1 cellular context compared by ENCODE assay signal in the genomic region with DNA sequence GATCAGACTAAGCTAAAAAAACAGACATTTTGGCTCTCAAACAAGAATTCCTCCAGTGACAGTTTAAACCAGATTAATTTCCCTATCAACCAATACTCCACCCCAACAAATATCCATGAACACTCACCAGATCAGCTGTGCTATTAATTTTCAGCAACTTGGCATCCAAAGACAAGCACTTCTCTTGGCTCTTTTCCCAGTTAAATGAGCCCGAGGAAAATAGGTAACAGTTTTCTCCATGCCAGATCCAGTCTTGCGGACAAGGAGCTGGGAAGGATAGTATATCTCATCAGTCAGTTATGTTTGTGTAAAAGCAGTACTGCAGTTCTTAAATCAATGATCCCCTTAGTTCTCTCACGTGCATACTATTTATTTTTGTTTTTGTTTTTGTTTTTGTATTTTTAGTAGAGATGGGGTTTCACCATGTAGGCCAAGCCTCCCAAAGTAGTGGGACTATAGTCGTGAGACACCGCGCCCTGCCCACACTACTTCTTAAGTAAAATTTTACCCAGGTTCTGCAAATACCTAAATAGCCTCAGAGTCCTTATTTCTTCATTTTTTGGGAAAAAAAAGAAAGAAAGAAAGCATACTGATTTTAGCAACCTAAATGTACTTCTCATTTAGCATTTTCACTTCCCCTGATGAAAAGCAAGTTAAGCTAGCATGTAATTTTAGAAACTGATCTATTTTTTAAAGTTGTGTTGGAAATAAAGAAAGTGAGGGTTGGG.
TF ChIP-seq lines count a peak whose summit lies in the region.

No MANE protein-coding gene starts in this region.

TF ChIP-seq in H1, 55 proteins besides CTCF, POLR2A, EP300 and RAD21:
- TF ChIP-seq TEAD4 (IDR thresholded peaks at IDR 0.05; ENCODE audit: low read depth, low read length) = no peak
- TF ChIP-seq SP4 (IDR thresholded peaks at IDR 0.05; ENCODE audit: low read length) = no peak
- no peak for TF ChIP-seq CHD1 (IDR thresholded peaks at IDR 0.05; ENCODE audit: low read depth, low read length)
- no peak for TF ChIP-seq POLR2AphosphoS5 (IDR thresholded peaks at IDR 0.05; ENCODE audit: low read depth, low read length)
- no peak for TF ChIP-seq NRF1 (IDR thresholded peaks at IDR 0.05; ENCODE audit: low read depth, low read length)
- TF ChIP-seq SRF (IDR thresholded peaks at IDR 0.05; ENCODE audit: low read depth, low read length) = no peak
- TF ChIP-seq BRCA1 (IDR thresholded peaks at IDR 0.05; ENCODE audit: low read depth, low read length) = no peak
- no peak for TF ChIP-seq HDAC6 (IDR thresholded peaks at IDR 0.05; ENCODE audit: low read depth, low read length)
- no peak for TF ChIP-seq POU5F1 (IDR thresholded peaks at IDR 0.05; ENCODE audit: low read depth, low read length)
- TF ChIP-seq CBX8 (IDR thresholded peaks at IDR 0.05; ENCODE audit: borderline replicate concordance, low read depth, low read length) = no peak
- no peak for TF ChIP-seq TCF12 (IDR thresholded peaks at IDR 0.05; ENCODE audit: low read depth, low read length)
- TF ChIP-seq CHD2 (IDR thresholded peaks at IDR 0.05; ENCODE audit: low read length) = no peak
- no peak for TF ChIP-seq RFX5 (IDR thresholded peaks at IDR 0.05; ENCODE audit: borderline replicate concordance, low read depth, low read length)
- no peak for TF ChIP-seq HDAC2 (IDR thresholded peaks at IDR 0.05; ENCODE audit: borderline replicate concordance in 1 of 2, low read depth in 2 of 2, low read length in 2 of 2)
- no peak for TF ChIP-seq SIRT6 (IDR thresholded peaks at IDR 0.05; ENCODE audit: low read length)
- no peak for TF ChIP-seq SUZ12 (IDR thresholded peaks at IDR 0.05; ENCODE audit: low read length)
- no peak for TF ChIP-seq SP1 (IDR thresholded peaks at IDR 0.05; ENCODE audit: low read depth, low read length)
